In genomic region chr2:71908798-71909197, GRCh38 we compare ENCODE assay signal across 41 cellular contexts.
"Had no signal": no experiment of that assay in that cellular context is flagged by ENCODE, and none has a peak within 500 bp of the region (broad histone marks: within the 10 kb centered on the region; RNA-seq: fewer than 3 reads in every experiment).

No MANE protein-coding gene starts in this region.

- H3K27me3 ChIP-seq: ascending aorta had no signal

- ATAC-seq: activated CD4-positive, alpha-beta T cell treated with anti-CD3 and anti-CD28 coated beads for 36 hours; activated CD4-positive, CD25-positive, alpha-beta regulatory T cell treated with anti-CD3 and anti-CD28 coated beads, Interleukin-2, amount 50 U/mL, for 24 hours; activated CD8-positive, alpha-beta memory T cell treated with anti-CD3 and anti-CD28 coated beads, Interleukin-2, amount 10 ng/mL, durations not matched to agents 7 days and 5 days; activated CD8-positive, alpha-beta T cell treated with anti-CD3 and anti-CD28 coated beads, Interleukin-2, amount 10 ng/mL, durations not matched to agents 7 days and 5 days; activated naive CD8-positive, alpha-beta T cell treated with anti-CD3 and anti-CD28 coated beads, Interleukin-2, amount 50 U/mL, for 24 hours; activated T-cell treated with anti-CD3 and anti-CD28 coated beads, Interleukin-2, amount 50 U/mL, for 4 hours; activated T-cell treated with anti-CD3 and anti-CD28 coated beads, Interleukin-2, amount 50 U/mL, for 72 hours; activated T-helper 17 cell treated with anti-CD3 and anti-CD28 coated beads, Interleukin-2, amount 50 U/mL, for 72 hours; WTC11 had no signal

- H3K4me3 ChIP-seq: ascending aorta, cardiac muscle cell had no signal

- H3K4me1 Mint-ChIP-seq: activated CD4-positive, alpha-beta memory T cell treated with anti-CD3 and anti-CD28 coated beads, Interleukin-2, amount 10 ng/mL, durations not matched to agents 7 days and 5 days; activated CD4-positive, alpha-beta T cell treated with anti-CD3 and anti-CD28 coated beads for 36 hours; activated CD4-positive, alpha-beta T cell treated with anti-CD3 and anti-CD28 coated beads, Interleukin-2, amount 10 ng/mL, durations not matched to agents 7 days and 5 days; activated CD8-positive, alpha-beta memory T cell treated with anti-CD3 and anti-CD28 coated beads, Interleukin-2, amount 10 ng/mL, durations not matched to agents 7 days and 5 days; activated naive CD4-positive, alpha-beta T cell treated with anti-CD3 and anti-CD28 coated beads, Interleukin-2, amount 50 U/mL, for 24 hours; activated naive CD8-positive, alpha-beta T cell treated with anti-CD3 and anti-CD28 coated beads, Interleukin-2, amount 10 ng/mL, durations not matched to agents 7 days and 5 days; activated naive CD8-positive, alpha-beta T cell treated with anti-CD3 and anti-CD28 coated beads, Interleukin-2, amount 50 U/mL, for 24 hours; activated T-helper 17 cell treated with anti-CD3 and anti-CD28 coated beads, Interleukin-2, amount 50 U/mL, for 72 hours; brain; central memory CD8-positive, alpha-beta T cell; WTC11 had no signal

- H3K4me1 ChIP-seq: ascending aorta had no signal

- FAIRE-seq: bronchial epithelial cell had no signal

- H3K36me3 ChIP-seq: ascending aorta, cardiac muscle cell, WERI-Rb-1 had no signal

- H3K27ac ChIP-seq: ascending aorta, cardiac muscle cell, WERI-Rb-1 had no signal

- H3K27ac Mint-ChIP-seq: activated CD4-positive, alpha-beta memory T cell treated with anti-CD3 and anti-CD28 coated beads, Interleukin-2, amount 10 ng/mL, durations not matched to agents 7 days and 5 days; activated CD4-positive, alpha-beta T cell treated with anti-CD3 and anti-CD28 coated beads for 36 hours; activated CD4-positive, alpha-beta T cell treated with anti-CD3 and anti-CD28 coated beads, Interleukin-2, amount 10 ng/mL, durations not matched to agents 7 days and 5 days; activated CD8-positive, alpha-beta memory T cell treated with anti-CD3 and anti-CD28 coated beads, Interleukin-2, amount 10 ng/mL, durations not matched to agents 7 days and 5 days; activated CD8-positive, alpha-beta T cell treated with anti-CD3 and anti-CD28 coated beads, Interleukin-2, amount 10 ng/mL, durations not matched to agents 7 days and 5 days; activated naive CD4-positive, alpha-beta T cell treated with anti-CD3 and anti-CD28 coated beads for 36 hours; activated naive CD4-positive, alpha-beta T cell treated with anti-CD3 and anti-CD28 coated beads, Interleukin-2, amount 50 U/mL, for 24 hours; activated naive CD8-positive, alpha-beta T cell; activated naive CD8-positive, alpha-beta T cell treated with anti-CD3 and anti-CD28 coated beads, Interleukin-2, amount 10 ng/mL, durations not matched to agents 7 days and 5 days; activated naive CD8-positive, alpha-beta T cell treated with anti-CD3 and anti-CD28 coated beads, Interleukin-2, amount 50 U/mL, for 24 hours; activated T-cell treated with anti-CD3 and anti-CD28 coated beads, Interleukin-2, amount 50 U/mL, for 72 hours; activated T-helper 1 cell treated with anti-CD3 and anti-CD28 coated beads, Interleukin-12 subunit alpha, Interleukin-12 subunit beta, Interleukin-2, Interleukin-4 antibody, amounts not matched to agents 30 ng/mL and 10 ng/mL and 1 ng/mL, durations not matched to agents 14 hours and 24 hours and 36 hours; activated T-helper 17 cell treated with anti-CD3 and anti-CD28 coated beads, Interleukin-2, amount 50 U/mL, for 72 hours; brain; T-helper 1 cell treated with Interleukin-12 subunit alpha and Interleukin-12 subunit beta and Interleukin-4 antibody, amounts not matched to agents 30 μg/mL and 1 μg/mL, for 36 hours; T-helper 2 cell treated with Interferon-gamma antibody and Interleukin-4, amounts not matched to agents 5 μg/mL and 100 μg/mL, for 36 hours; WTC11 had no signal

- H3K36me3 Mint-ChIP-seq: activated CD8-positive, alpha-beta memory T cell treated with anti-CD3 and anti-CD28 coated beads, Interleukin-2, amount 10 ng/mL, durations not matched to agents 7 days and 5 days; activated naive CD8-positive, alpha-beta T cell; activated naive CD8-positive, alpha-beta T cell treated with anti-CD3 and anti-CD28 coated beads, Interleukin-2, amount 10 ng/mL, durations not matched to agents 7 days and 5 days; brain had no signal

- H3K4me3 Mint-ChIP-seq: activated CD4-positive, alpha-beta memory T cell treated with anti-CD3 and anti-CD28 coated beads, Interleukin-2, amount 10 ng/mL, durations not matched to agents 7 days and 5 days; activated CD4-positive, alpha-beta T cell treated with anti-CD3 and anti-CD28 coated beads for 36 hours; activated CD4-positive, alpha-beta T cell treated with anti-CD3 and anti-CD28 coated beads, Interleukin-2, amount 10 ng/mL, durations not matched to agents 7 days and 5 days; activated CD8-positive, alpha-beta memory T cell treated with anti-CD3 and anti-CD28 coated beads, Interleukin-2, amount 10 ng/mL, durations not matched to agents 7 days and 5 days; activated CD8-positive, alpha-beta T cell treated with anti-CD3 and anti-CD28 coated beads, Interleukin-2, amount 10 ng/mL, durations not matched to agents 7 days and 5 days; activated naive CD4-positive, alpha-beta T cell treated with anti-CD3 and anti-CD28 coated beads for 36 hours; activated naive CD4-positive, alpha-beta T cell treated with anti-CD3 and anti-CD28 coated beads, Interleukin-2, amount 50 U/mL, for 24 hours; activated naive CD8-positive, alpha-beta T cell; activated naive CD8-positive, alpha-beta T cell treated with anti-CD3 and anti-CD28 coated beads, Interleukin-2, amount 10 ng/mL, durations not matched to agents 7 days and 5 days; activated naive CD8-positive, alpha-beta T cell treated with anti-CD3 and anti-CD28 coated beads, Interleukin-2, amount 50 U/mL, for 24 hours; activated T-cell treated with anti-CD3 and anti-CD28 coated beads, Interleukin-2, amount 50 U/mL, for 4 hours; activated T-cell treated with anti-CD3 and anti-CD28 coated beads, Interleukin-2, amount 50 U/mL, for 72 hours; activated T-helper 1 cell treated with anti-CD3 and anti-CD28 coated beads, Interleukin-12 subunit alpha, Interleukin-12 subunit beta, Interleukin-2, Interleukin-4 antibody, amounts not matched to agents 30 ng/mL and 10 ng/mL and 1 ng/mL, durations not matched to agents 14 hours and 24 hours and 36 hours; activated T-helper 17 cell treated with anti-CD3 and anti-CD28 coated beads, Interleukin-2, amount 50 U/mL, for 72 hours; brain; central memory CD8-positive, alpha-beta T cell; T-helper 1 cell treated with Interleukin-12 subunit alpha and Interleukin-12 subunit beta and Interleukin-4 antibody, amounts not matched to agents 30 μg/mL and 1 μg/mL, for 36 hours; T-helper 2 cell treated with Interferon-gamma antibody and Interleukin-4, amounts not matched to agents 5 μg/mL and 100 μg/mL, for 36 hours; WTC11 had no signal

- H3K9me3 Mint-ChIP-seq: activated naive CD8-positive, alpha-beta T cell treated with anti-CD3 and anti-CD28 coated beads, Interleukin-2, amount 10 ng/mL, durations not matched to agents 7 days and 5 days had no signal

- DNase-seq: activated CD4-positive, alpha-beta memory T cell treated with anti-CD3 and anti-CD28 coated beads, Interleukin-2, amount 10 ng/mL, durations not matched to agents 7 days and 5 days; activated CD4-positive, alpha-beta T cell treated with anti-CD3 and anti-CD28 coated beads for 1 hour; activated CD4-positive, alpha-beta T cell treated with anti-CD3 and anti-CD28 coated beads for 36 hours; activated CD4-positive, alpha-beta T cell treated with anti-CD3 and anti-CD28 coated beads for 48 hours; activated CD4-positive, alpha-beta T cell treated with anti-CD3 and anti-CD28 coated beads, Interleukin-2, amount 10 ng/mL, durations not matched to agents 7 days and 5 days; activated CD4-positive, alpha-beta T cell treated with anti-CD3 and anti-CD28 coated beads, Interleukin-2, amount 50 U/mL, for 48 hours; activated CD4-positive, CD25-positive, alpha-beta regulatory T cell; activated CD8-positive, alpha-beta memory T cell treated with anti-CD3 and anti-CD28 coated beads for 24 hours; activated CD8-positive, alpha-beta memory T cell treated with anti-CD3 and anti-CD28 coated beads, Interleukin-2, amount 10 ng/mL, durations not matched to agents 7 days and 5 days; activated CD8-positive, alpha-beta T cell treated with anti-CD3 and anti-CD28 coated beads, Interleukin-2, amount 10 ng/mL, durations not matched to agents 7 days and 5 days; activated effector memory CD4-positive, alpha-beta T cell treated with anti-CD3 and anti-CD28 coated beads, Interleukin-2, amount 50 U/mL, for 16 hours; activated gamma-delta T cell treated with Interleukin-2 at 50 U/mL for 16 hours; activated naive CD4-positive, alpha-beta T cell; activated naive CD4-positive, alpha-beta T cell treated with anti-CD3 and anti-CD28 coated beads for 36 hours; activated naive CD8-positive, alpha-beta T cell treated with anti-CD3 and anti-CD28 coated beads, Interleukin-2, amount 10 ng/mL, durations not matched to agents 7 days and 5 days; activated naive CD8-positive, alpha-beta T cell treated with anti-CD3 and anti-CD28 coated beads, Interleukin-2, amount 50 U/mL, for 24 hours; activated T-cell treated with anti-CD3 and anti-CD28 coated beads for 4 hours; activated T-cell treated with anti-CD3 and anti-CD28 coated beads, Interleukin-2, amount 50 U/mL, for 1 hour; activated T-cell treated with anti-CD3 and anti-CD28 coated beads, Interleukin-2, amount 50 U/mL, for 4 hours; activated T-cell treated with anti-CD3 and anti-CD28 coated beads, Interleukin-2, amount 50 U/mL, for 72 hours; amygdala; anterior cingulate cortex; caudate nucleus; cerebellar nuclear complex; T-helper 1 cell; T-helper 2 cell; T-helper 9 cell; WERI-Rb-1 had no signal
